In genomic region chr22:46366801-46367706, GRCh38 we compare ENCODE assay signal across 12 cellular contexts. TPM values are rescaled to one million over a fixed set of nuclear protein-coding genes. Genes with fewer than 3 reads are reported as not detected.
A peak's percentile ranks its signal among the peaks of the same experiment; 100 is the strongest.
DNase-seq lines count a peak whose midpoint lies in the region; ATAC-seq, FAIRE-seq and TF ChIP-seq lines count a peak whose summit lies in the region.
"Had no signal": no experiment of that assay in that cellular context is flagged by ENCODE, and none has a peak within 500 bp of the region (broad histone marks: within the 10 kb centered on the region; RNA-seq: fewer than 3 reads in every experiment).

No MANE protein-coding gene starts in this region.

- peak overlapping the region; percentile 18 for H3K27ac Mint-ChIP-seq in CD8-positive, alpha-beta T cell
- no peak overlapping the region for H3K27ac Mint-ChIP-seq in memory B cell

- POLR2A ChIA-PET in CD8-positive, alpha-beta T cell (lab: Charles Lee), result interaction anchor here (0.7 to 1.1 kb wide), 2 partner anchors 26 to 175 kb away, joined by 3 read pairs; no protein-coding TSS in a partner anchor

- peaks cover 0 to 84% (median 48%) of the 10 kb centered on the region in 11 experiments; a peak in 19 of 22 replicates for H4K20me1 ChIP-seq in BLaER1 treated with 17β-estradiol and CSF1 and Interleukin-3, amounts not matched to agents 10 nM and 100 nM
- no peaks in the 10 kb centered on the region for H4K20me1 ChIP-seq in OCI-LY3 (ENCODE audit: insufficient read depth, low read length)

- no peak overlapping the region for H3K4me3 ChIP-seq in BLaER1 treated with 17β-estradiol and CSF1 and Interleukin-3, amounts not matched to agents 10 nM and 100 nM
- peak overlapping the region; percentile 5 for H3K4me3 ChIP-seq in CD8-positive, alpha-beta T cell (ENCODE audit: low read depth, low read length)
- peak overlapping the region; percentile 76 for H3K4me3 ChIP-seq in OCI-LY3 (ENCODE audit: low read length)
- H3K4me3 ChIP-seq: SJSA1 had no signal

- no peaks in the 10 kb centered on the region for H3K9me3 ChIP-seq in BLaER1 treated with 17β-estradiol and CSF1 and Interleukin-3, amounts not matched to agents 10 nM and 100 nM (replicated peaks in 1 of 11)
- no peaks in the 10 kb centered on the region for H3K9me3 ChIP-seq in CD8-positive, alpha-beta T cell (ENCODE audit: low read length)
- no peaks in the 10 kb centered on the region for H3K9me3 ChIP-seq in OCI-LY3 (ENCODE audit: insufficient read depth, low read length)
- H3K9me3 ChIP-seq: SJSA1 had no signal

- no peaks in the 10 kb centered on the region for H3K9me3 Mint-ChIP-seq in CD8-positive, alpha-beta T cell
- no peaks in the 10 kb centered on the region for H3K9me3 Mint-ChIP-seq in memory B cell
- H3K9me3 Mint-ChIP-seq: effector memory CD8-positive, alpha-beta T cell had no signal

- H3K4me1 ChIP-seq in BLaER1 treated with 17β-estradiol and CSF1 and Interleukin-3, amounts not matched to agents 10 nM and 100 nM, result peaks cover 20 to 56% (median 48%) of the 10 kb centered on the region in 10 experiments
- peaks cover 33% of the 10 kb centered on the region for H3K4me1 ChIP-seq in CD8-positive, alpha-beta T cell (ENCODE audit: insufficient read depth, low read length)
- H3K4me1 ChIP-seq in OCI-LY3 (ENCODE audit: low read length), result peaks cover 26% of the 10 kb centered on the region
- H3K4me1 ChIP-seq: SJSA1 had no signal

- no peak for TF ChIP-seq CTCF in CD8-positive, alpha-beta T cell (IDR thresholded peaks at IDR 0.05)
- TF ChIP-seq CTCF in OCI-LY3 (IDR thresholded peaks at IDR 0.05; ENCODE audit: low read depth, low read length), result peak; percentile 48

- H2AFZ ChIP-seq in OCI-LY3 (ENCODE audit: low read depth, low read length), result peak overlapping the region; percentile 36

- intact Hi-C loops in CD8-positive, alpha-beta T cell (cut with DNase I, micrococcal nuclease), result loop anchor here in 1 of 2 experiments (1.0 kb wide), 1 partner anchor 175 kb away; no protein-coding TSS in a partner anchor

- H3K4me3 Mint-ChIP-seq in CD8-positive, alpha-beta T cell, result peak overlapping the region; percentile 58
- H3K4me3 Mint-ChIP-seq in memory B cell, result peak overlapping the region; percentile 25

- CTCF ChIA-PET in CD8-positive, alpha-beta T cell (lab: Charles Lee), result interaction anchor here (0.7 to 2.5 kb wide), 25 partner anchors 11 to 436 kb away, joined by 3 to 57 read pairs (median 4); no protein-coding TSS in a partner anchor

- no peak for FAIRE-seq in frontal cortex (lab: Jason Lieb, UNC)
- FAIRE-seq: D721Med, H54 had no signal

- DNase-seq in CD8-positive, alpha-beta T cell, result peak in 1 of 7 experiments; percentile 38
- DNase-seq in memory B cell (ENCODE audit: low spot score in 2 of 2) (peak; percentile 24 to 35), frontal cortex (ENCODE audit: low spot score in 2 of 2) (no peak), NCI-H1930 (lab: John Stamatoyannopoulos, UW) (no peak), amniotic stem cell (lab: John Stamatoyannopoulos, UW) (no peak)
- DNase-seq: NCI-H524 treated with DMSO at 0.1 percent for 48 hours had no signal

- no peaks in the 10 kb centered on the region for H3K36me3 ChIP-seq in BLaER1 treated with 17β-estradiol and CSF1 and Interleukin-3, amounts not matched to agents 10 nM and 100 nM
- H3K36me3 ChIP-seq in CD8-positive, alpha-beta T cell (ENCODE audit: insufficient read depth, low read length), result no peaks in the 10 kb centered on the region
- no peaks in the 10 kb centered on the region for H3K36me3 ChIP-seq in OCI-LY3 (replicated peaks; ENCODE audit: low read depth, low read length)
- H3K36me3 ChIP-seq: SJSA1 had no signal

- no peaks in the 10 kb centered on the region for H3K36me3 Mint-ChIP-seq in CD8-positive, alpha-beta T cell
- H3K36me3 Mint-ChIP-seq in memory B cell, result peaks cover 14% of the 10 kb centered on the region

- no peak overlapping the region; a peak in 1 of 22 replicates for H3K9ac ChIP-seq in BLaER1 treated with 17β-estradiol and CSF1 and Interleukin-3, amounts not matched to agents 10 nM and 100 nM
- peak overlapping the region; percentile 30; the same call in 1 of the 2 replicates for H3K9ac ChIP-seq in OCI-LY3 (ENCODE audit: low read length)

- H3K27ac ChIP-seq in BLaER1 treated with 17β-estradiol and CSF1 and Interleukin-3, amounts not matched to agents 10 nM and 100 nM, result no peak overlapping the region
- H3K27ac ChIP-seq in CD8-positive, alpha-beta T cell (ENCODE audit: low read depth, low read length), result no peak overlapping the region
- no peak overlapping the region for H3K27ac ChIP-seq in OCI-LY3 (ENCODE audit: low read length)
- H3K27ac ChIP-seq: SJSA1 had no signal

- H3K27me3 ChIP-seq in BLaER1 treated with 17β-estradiol and CSF1 and Interleukin-3, amounts not matched to agents 10 nM and 100 nM, result peaks cover 36 to 89% (median 61%) of the 10 kb centered on the region in 11 experiments
- no peaks in the 10 kb centered on the region for H3K27me3 ChIP-seq in CD8-positive, alpha-beta T cell (ENCODE audit: insufficient read depth, low read length)
- H3K27me3 ChIP-seq in OCI-LY3 (ENCODE audit: low read depth, low read length), result peaks cover 18% of the 10 kb centered on the region; the same call in 1 of the 2 replicates
- H3K27me3 ChIP-seq: SJSA1 had no signal

- peak overlapping the region in 9 of 11 experiments; percentile 39 to 81 (median 67); a peak in 18 of 22 replicates for H3K4me2 ChIP-seq in BLaER1 treated with 17β-estradiol and CSF1 and Interleukin-3, amounts not matched to agents 10 nM and 100 nM
- peak overlapping the region; percentile 86 for H3K4me2 ChIP-seq in OCI-LY3 (ENCODE audit: low read length)

- no peak for ATAC-seq in CD8-positive, alpha-beta T cell
- peak; percentile 60 for ATAC-seq in memory B cell (ENCODE audit: low read depth)

- no peaks in the 10 kb centered on the region for H3K79me2 ChIP-seq in OCI-LY3 (ENCODE audit: low read length)

- peaks cover 4% of the 10 kb centered on the region for H3K27me3 Mint-ChIP-seq in CD8-positive, alpha-beta T cell (ENCODE audit: low read depth)
- H3K27me3 Mint-ChIP-seq in memory B cell, result peaks cover 5% of the 10 kb centered on the region

- peaks cover 27% of the 10 kb centered on the region for H3K4me1 Mint-ChIP-seq in CD8-positive, alpha-beta T cell (ENCODE audit: low read depth)
- peaks cover 31% of the 10 kb centered on the region for H3K4me1 Mint-ChIP-seq in memory B cell

RNA-seq across cellular contexts. Expression of gene TRMU, which starts 31.5 kb away (rescaled TPM):
- 10 to 100 TPM; 51.0 to 56.3 TPM for total RNA-seq in CD8-positive, alpha-beta T cell
- total RNA-seq in frontal cortex, result 17.5 TPM

Comparison
In these comparisons a context has a peak if more than half of its experiments do, and no peak if none do; other contexts are left out.
1. H3K4me3 ChIP-seq: peak in CD8-positive, alpha-beta T cell (single experiment) and OCI-LY3 (single experiment); none in BLaER1 treated with 17β-estradiol and CSF1 and Interleukin-3, amounts not matched to agents 10 nM and 100 nM (0 of 10).
2. DNase-seq: peak in memory B cell (2 of 2); none in frontal cortex (0 of 2), NCI-H1930 (0 of 2) and amniotic stem cell (single experiment).